Comparison of ENCODE assay signal across 1 cellular context in the genomic region with DNA sequence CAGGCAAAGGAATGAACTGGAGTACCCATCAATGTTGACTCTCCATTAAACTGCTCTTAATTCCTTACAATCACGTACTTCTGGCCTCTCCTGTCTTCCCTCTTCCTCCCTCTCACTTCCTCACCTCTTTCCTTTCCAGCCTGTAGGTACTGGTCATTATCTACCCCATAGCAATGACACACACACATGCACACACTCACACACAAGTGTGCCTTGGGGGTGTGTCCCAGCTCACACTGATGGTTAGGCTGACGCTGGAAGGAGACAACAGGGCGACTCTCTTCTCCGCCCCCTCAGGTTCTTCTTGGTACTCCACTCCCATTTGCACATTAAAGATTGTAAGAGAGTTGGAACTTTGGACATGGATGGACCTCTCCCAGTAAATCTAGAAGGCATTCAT.
TF ChIP-seq lines count a peak whose summit lies in the region.

No MANE protein-coding gene starts in this region.

TF ChIP-seq in K562, 482 proteins besides CTCF, POLR2A, EP300 and RAD21:
- TF ChIP-seq ZEB2 (IDR thresholded peaks at IDR 0.05) (peak; percentile 36; the same call in 1 of the 2 replicates), ZNF224 (CRISPR knock-in tag; IDR thresholded peaks at IDR 0.05) (no peak), GATAD2A (IDR thresholded peaks at IDR 0.05) (0 out of 2 replicates have a peak, but pooled peaks have one; percentile 59), ARNT (IDR thresholded peaks at IDR 0.05) (0 out of 4 replicates have a peak, but pooled peaks of 1 of the 2 experiments have one; percentile 27), SMARCA4 (IDR thresholded peaks at IDR 0.05) (0 out of 2 replicates have a peak, but pooled peaks have one; percentile 45), SMARCE1 (IDR thresholded peaks at IDR 0.05) (0 out of 2 replicates have a peak, but pooled peaks have one; percentile 31), HDAC2 (IDR thresholded peaks at IDR 0.05) (0 out of 2 replicates have a peak, but pooled peaks have one; percentile 17), SMARCA5 (IDR thresholded peaks at IDR 0.05) (peak; percentile 54; the same call in 1 of the 2 replicates), MYNN (IDR thresholded peaks at IDR 0.05) (0 out of 2 replicates have a peak, but pooled peaks have one; percentile 50), MYNN (CRISPR knock-in tag; IDR thresholded peaks at IDR 0.05) (no peak), NBN (IDR thresholded peaks at IDR 0.05; ENCODE audit: low read depth) (0 out of 2 replicates have a peak, but pooled peaks have one; percentile 36), ASH1L (IDR thresholded peaks at IDR 0.05; ENCODE audit: borderline replicate concordance, low read depth, partially characterized antibody) (no peak), C11orf30 (IDR thresholded peaks at IDR 0.05; ENCODE audit: low read depth) (no peak), SMC3 (conservative IDR thresholded peaks at IDR 0.05; ENCODE audit: insufficient read depth, low read depth, low read length) (0 out of 2 replicates have a peak, but pooled peaks have one; percentile 29), FOXK2 (conservative IDR thresholded peaks at IDR 0.05 in 1 of 2, IDR thresholded peaks at IDR 0.05 in 1 of 2; ENCODE audit: low read depth in 2 of 2) (peak; percentile 20 to 38; a peak in 1 of 4 replicates), RCOR1 (IDR thresholded peaks at IDR 0.05; ENCODE audit: borderline replicate concordance in 1 of 2, low read depth in 2 of 2, low read length in 2 of 2) (peak in 1 of 2 experiments; percentile 59; a peak in 1 of 4 replicates), EGR1 (conservative IDR thresholded peaks at IDR 0.05) (0 out of 2 replicates have a peak, but pooled peaks have one; percentile 34), DPF2 (IDR thresholded peaks at IDR 0.05) (peak; percentile 35; the same call in 1 of the 2 replicates), PHF20 (IDR thresholded peaks at IDR 0.05; ENCODE audit: partially characterized antibody) (peak; percentile 36), HDGF (IDR thresholded peaks at IDR 0.05) (peak; percentile 87; the same call in 1 of the 2 replicates), PHB (CRISPR knock-in tag; IDR thresholded peaks at IDR 0.05) (no peak), EHMT2 (IDR thresholded peaks at IDR 0.05) (0 out of 2 replicates have a peak, but pooled peaks have one; percentile 41), CTBP1 (IDR thresholded peaks at IDR 0.05; ENCODE audit: borderline replicate concordance) (peak; percentile 38; the same call in 1 of the 2 replicates), HDAC1 (IDR thresholded peaks at IDR 0.05) (peak in 1 of 2 experiments; percentile 61; a peak in 1 of 4 replicates)
- TF ChIP-seq, protein P1, sequence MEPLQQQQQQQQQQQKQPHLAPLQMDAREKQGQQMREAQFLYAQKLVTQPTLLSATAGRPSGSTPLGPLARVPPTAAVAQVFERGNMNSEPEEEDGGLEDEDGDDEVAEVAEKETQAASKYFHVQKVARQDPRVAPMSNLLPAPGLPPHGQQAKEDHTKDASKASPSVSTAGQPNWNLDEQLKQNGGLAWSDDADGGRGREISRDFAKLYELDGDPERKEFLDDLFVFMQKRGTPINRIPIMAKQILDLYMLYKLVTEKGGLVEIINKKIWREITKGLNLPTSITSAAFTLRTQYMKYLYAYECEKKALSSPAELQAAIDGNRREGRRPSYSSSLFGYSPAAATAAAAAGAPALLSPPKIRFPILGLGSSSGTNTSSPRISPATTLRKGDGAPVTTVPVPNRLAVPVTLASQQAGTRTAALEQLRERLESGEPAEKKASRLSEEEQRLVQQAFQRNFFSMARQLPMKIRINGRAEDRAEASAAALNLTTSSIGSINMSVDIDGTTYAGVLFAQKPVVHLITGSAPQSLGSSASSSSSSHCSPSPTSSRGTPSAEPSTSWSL (CRISPR knock-in tag; IDR thresholded peaks at IDR 0.05; ENCODE audit: borderline replicate concordance) = no peak
- TF ChIP-seq, protein P2, sequence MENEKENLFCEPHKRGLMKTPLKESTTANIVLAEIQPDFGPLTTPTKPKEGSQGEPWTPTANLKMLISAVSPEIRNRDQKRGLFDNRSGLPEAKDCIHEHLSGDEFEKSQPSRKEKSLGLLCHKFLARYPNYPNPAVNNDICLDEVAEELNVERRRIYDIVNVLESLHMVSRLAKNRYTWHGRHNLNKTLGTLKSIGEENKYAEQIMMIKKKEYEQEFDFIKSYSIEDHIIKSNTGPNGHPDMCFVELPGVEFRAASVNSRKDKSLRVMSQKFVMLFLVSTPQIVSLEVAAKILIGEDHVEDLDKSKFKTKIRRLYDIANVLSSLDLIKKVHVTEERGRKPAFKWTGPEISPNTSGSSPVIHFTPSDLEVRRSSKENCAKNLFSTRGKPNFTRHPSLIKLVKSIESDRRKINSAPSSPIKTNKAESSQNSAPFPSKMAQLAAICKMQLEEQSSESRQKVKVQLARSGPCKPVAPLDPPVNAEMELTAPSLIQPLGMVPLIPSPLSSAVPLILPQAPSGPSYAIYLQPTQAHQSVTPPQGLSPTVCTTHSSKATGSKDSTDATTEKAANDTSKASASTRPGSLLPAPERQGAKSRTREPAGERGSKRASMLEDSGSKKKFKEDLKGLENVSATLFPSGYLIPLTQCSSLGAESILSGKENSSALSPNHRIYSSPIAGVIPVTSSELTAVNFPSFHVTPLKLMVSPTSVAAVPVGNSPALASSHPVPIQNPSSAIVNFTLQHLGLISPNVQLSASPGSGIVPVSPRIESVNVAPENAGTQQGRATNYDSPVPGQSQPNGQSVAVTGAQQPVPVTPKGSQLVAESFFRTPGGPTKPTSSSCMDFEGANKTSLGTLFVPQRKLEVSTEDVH (IDR thresholded peaks at IDR 0.05; ENCODE audit: low read depth, partially characterized antibody) = peak; percentile 30
- TF ChIP-seq, protein P3, sequence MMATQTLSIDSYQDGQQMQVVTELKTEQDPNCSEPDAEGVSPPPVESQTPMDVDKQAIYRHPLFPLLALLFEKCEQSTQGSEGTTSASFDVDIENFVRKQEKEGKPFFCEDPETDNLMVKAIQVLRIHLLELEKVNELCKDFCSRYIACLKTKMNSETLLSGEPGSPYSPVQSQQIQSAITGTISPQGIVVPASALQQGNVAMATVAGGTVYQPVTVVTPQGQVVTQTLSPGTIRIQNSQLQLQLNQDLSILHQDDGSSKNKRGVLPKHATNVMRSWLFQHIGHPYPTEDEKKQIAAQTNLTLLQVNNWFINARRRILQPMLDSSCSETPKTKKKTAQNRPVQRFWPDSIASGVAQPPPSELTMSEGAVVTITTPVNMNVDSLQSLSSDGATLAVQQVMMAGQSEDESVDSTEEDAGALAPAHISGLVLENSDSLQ (IDR thresholded peaks at IDR 0.05) = peak; percentile 18; the same call in 1 of the 2 replicates
- TF ChIP-seq, protein P4, sequence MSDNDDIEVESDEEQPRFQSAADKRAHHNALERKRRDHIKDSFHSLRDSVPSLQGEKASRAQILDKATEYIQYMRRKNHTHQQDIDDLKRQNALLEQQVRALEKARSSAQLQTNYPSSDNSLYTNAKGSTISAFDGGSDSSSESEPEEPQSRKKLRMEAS (CRISPR knock-in tag; IDR thresholded peaks at IDR 0.05) = no peak
- TF ChIP-seq, protein P5, sequence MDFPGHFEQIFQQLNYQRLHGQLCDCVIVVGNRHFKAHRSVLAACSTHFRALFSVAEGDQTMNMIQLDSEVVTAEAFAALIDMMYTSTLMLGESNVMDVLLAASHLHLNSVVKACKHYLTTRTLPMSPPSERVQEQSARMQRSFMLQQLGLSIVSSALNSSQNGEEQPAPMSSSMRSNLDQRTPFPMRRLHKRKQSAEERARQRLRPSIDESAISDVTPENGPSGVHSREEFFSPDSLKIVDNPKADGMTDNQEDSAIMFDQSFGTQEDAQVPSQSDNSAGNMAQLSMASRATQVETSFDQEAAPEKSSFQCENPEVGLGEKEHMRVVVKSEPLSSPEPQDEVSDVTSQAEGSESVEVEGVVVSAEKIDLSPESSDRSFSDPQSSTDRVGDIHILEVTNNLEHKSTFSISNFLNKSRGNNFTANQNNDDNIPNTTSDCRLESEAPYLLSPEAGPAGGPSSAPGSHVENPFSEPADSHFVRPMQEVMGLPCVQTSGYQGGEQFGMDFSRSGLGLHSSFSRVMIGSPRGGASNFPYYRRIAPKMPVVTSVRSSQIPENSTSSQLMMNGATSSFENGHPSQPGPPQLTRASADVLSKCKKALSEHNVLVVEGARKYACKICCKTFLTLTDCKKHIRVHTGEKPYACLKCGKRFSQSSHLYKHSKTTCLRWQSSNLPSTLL (IDR thresholded peaks at IDR 0.05) = 0 out of 2 replicates have a peak, but pooled peaks have one; percentile 28
- TF ChIP-seq, protein P6, sequence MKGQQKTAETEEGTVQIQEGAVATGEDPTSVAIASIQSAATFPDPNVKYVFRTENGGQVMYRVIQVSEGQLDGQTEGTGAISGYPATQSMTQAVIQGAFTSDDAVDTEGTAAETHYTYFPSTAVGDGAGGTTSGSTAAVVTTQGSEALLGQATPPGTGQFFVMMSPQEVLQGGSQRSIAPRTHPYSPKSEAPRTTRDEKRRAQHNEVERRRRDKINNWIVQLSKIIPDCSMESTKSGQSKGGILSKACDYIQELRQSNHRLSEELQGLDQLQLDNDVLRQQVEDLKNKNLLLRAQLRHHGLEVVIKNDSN (CRISPR knock-in tag; IDR thresholded peaks at IDR 0.05) = no peak
